1 cellular context compared by ENCODE assay signal in the genomic region with DNA sequence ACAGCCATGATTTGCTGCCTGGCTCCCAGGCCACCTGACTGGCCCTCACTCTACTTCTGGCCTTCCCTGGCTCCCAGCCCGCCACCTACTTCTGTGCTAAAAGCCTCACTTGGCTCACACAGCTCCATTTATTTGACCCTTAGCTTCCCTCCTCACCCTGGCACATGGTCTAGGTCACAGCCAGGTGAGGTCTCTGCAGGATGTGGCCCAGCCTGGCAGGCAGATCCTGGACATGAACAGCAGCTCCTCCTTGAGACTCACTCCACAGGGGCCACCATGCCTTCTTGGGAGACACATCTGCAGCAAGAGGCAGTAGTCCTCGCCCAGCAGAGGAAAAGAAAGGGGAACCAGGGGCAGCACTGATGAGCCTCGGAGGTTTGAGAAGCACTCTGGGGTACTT.
TF ChIP-seq lines count a peak whose summit lies in the region.

No MANE protein-coding gene starts in this region.

TF ChIP-seq in neural cell, 6 proteins besides CTCF, POLR2A, EP300 and RAD21 (continued from another document):
- TF ChIP-seq SMC3 (conservative IDR thresholded peaks at IDR 0.05; ENCODE audit: poor library complexity), result no peak
- TF ChIP-seq TAF1 (IDR thresholded peaks at IDR 0.05; ENCODE audit: low read depth), result no peak
